ENCODE assay signal across 24 cellular contexts in the genomic region with DNA sequence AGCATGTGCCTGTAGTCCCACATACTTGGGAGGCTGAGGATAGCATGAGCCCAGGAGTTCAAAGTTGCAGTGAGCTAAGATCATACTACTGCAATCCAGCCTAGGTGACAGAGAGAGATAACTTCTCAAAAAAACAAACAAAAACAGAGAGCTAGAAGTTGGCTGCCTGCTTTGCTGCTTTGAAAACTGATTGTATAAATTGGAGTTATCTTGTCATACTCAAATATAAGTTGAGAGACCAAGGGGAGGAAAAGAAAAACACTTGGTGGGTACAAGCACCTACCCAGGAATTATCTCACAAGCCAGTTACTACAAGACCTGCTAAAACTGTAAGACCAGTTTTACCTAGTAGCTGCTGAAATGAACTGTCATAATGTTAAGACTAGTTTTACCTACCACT.
"Had no signal": no experiment of that assay in that cellular context is flagged by ENCODE, and none has a peak within 500 bp of the region (broad histone marks: within the 10 kb centered on the region; RNA-seq: fewer than 3 reads in every experiment).

No MANE protein-coding gene starts in this region.

- H3K4me1 ChIP-seq: esophagus muscularis mucosa, foreskin keratinocyte, gastroesophageal sphincter, heart right ventricle, left lung, lower lobe of right lung had no signal

- DNase-seq: dermis blood vessel endothelial cell; dorsolateral prefrontal cortex; effector CD4-positive, alpha-beta T cell; effector memory CD4-positive, alpha-beta T cell; foreskin keratinocyte; glutamatergic neuron; head of caudate nucleus; heart right ventricle; hippocampal formation; left cardiac atrium; left lung; left ventricle myocardium superior; lower lobe of right lung; mesenchymal stem cell; mucosa of descending colon; naive B cell had no signal

- FAIRE-seq: colon, endothelial cell of umbilical vein, frontal cortex, islet of Langerhans, keratinocyte had no signal

- H3K4me3 ChIP-seq: coronary artery, dorsolateral prefrontal cortex, esophagus muscularis mucosa, gastroesophageal sphincter, heart right ventricle, left lung, lower lobe of right lung, mucosa of descending colon had no signal

- ATAC-seq: foreskin keratinocyte, gastroesophageal sphincter, heart right ventricle, left cardiac atrium, left lung, left ventricle myocardium superior, lower lobe of right lung, mucosa of descending colon had no signal

- H3K27ac ChIP-seq: coronary artery, dorsolateral prefrontal cortex, esophagus muscularis mucosa, foreskin keratinocyte, gastroesophageal sphincter, heart right ventricle, left lung, lower lobe of right lung had no signal

- H3K27me3 ChIP-seq: esophagus muscularis mucosa, foreskin keratinocyte, left lung had no signal

- H3K36me3 ChIP-seq: esophagus muscularis mucosa, gastroesophageal sphincter, heart right ventricle, left lung, lower lobe of right lung had no signal
